8 cellular contexts compared by ENCODE assay signal in genomic region chr17:42773290-42774035, GRCh38. TPM values are rescaled to one million over a fixed set of nuclear protein-coding genes. Genes with fewer than 3 reads are reported as not detected.
A peak's percentile ranks its signal among the peaks of the same experiment; 100 is the strongest.
DNase-seq lines count a peak whose midpoint lies in the region; ATAC-seq, FAIRE-seq and TF ChIP-seq lines count a peak whose summit lies in the region.

Gene VPS25 (plus strand): TSS chr17:42773449. CDS start chr17:42773476, 27 bp downstream.

- intact Hi-C loops in OCI-LY7 (cut with micrococcal nuclease; ENCODE audit: unreplicated experiment): loop anchor here (1.0 kb wide), 1 partner anchor 51 kb away; the partner anchor contains the start of gene BECN1

- FAIRE-seq in A549 (lab: Jason Lieb, UNC): peak; percentile 56

- H3K9me3 ChIP-seq in A549 (no peaks in the 10 kb centered on the region), HUES64 (ENCODE audit: insufficient read depth, low read depth, low read length) (no peaks in the 10 kb centered on the region), OCI-LY7 (ENCODE audit: low read length) (no peaks in the 10 kb centered on the region), mononuclear cell (ENCODE audit: low read depth, low read length) (no peaks in the 10 kb centered on the region)

- POLR2A ChIA-PET in A549 (lab: Yijun Ruan, JAX) (interaction anchor here (0.6 to 2.9 kb wide), 32 partner anchors 8 to 1355 kb away, joined by 3 to 21 read pairs (median 4); partner anchors contain the start of genes BECN1, CNTD1, COA3 and PLEKHH3), OCI-LY7 (lab: Charles Lee) (interaction anchor here (0.6 to 1.4 kb wide), 9 partner anchors 13 to 195 kb away, joined by 3 to 6 read pairs (median 3); partner anchors contain the start of genes PSMC3IP and RETREG3)

- H2AFZ ChIP-seq in OCI-LY7 (ENCODE audit: low read length): peak within 1 kb of the TSS; percentile 61

- CTCF ChIA-PET in A549 (lab: Yijun Ruan, JAX) (interaction anchor here (0.6 to 4.4 kb wide), 23 partner anchors 9 to 195 kb away, joined by 3 to 48 read pairs (median 4); partner anchors contain the start of genes BECN1, CNTD1, COA3 and PSMC3IP), OCI-LY7 (lab: Charles Lee; ENCODE audit: unreplicated experiment) (interaction anchor here (1.4 kb wide), 1 partner anchor 17 kb away, joined by 3 read pairs; no protein-coding TSS in a partner anchor)

- peak within 1 kb of the TSS; percentile 80 to 97 for H3K27ac ChIP-seq in A549
- H3K27ac ChIP-seq in HUES64 (ENCODE audit: low read depth, low read length): peak within 1 kb of the TSS; percentile 8
- peak within 1 kb of the TSS; percentile 42 for H3K27ac ChIP-seq in OCI-LY7 (ENCODE audit: low read depth, low read length, poor library complexity, severe bottlenecking)

- H3K27me3 ChIP-seq in HUES64 (ENCODE audit: insufficient read depth, low read length) (no peaks in the 10 kb centered on the region; the same call in 1 of the 2 replicates), mononuclear cell (ENCODE audit: insufficient read depth, low read length) (no peaks in the 10 kb centered on the region)

- DNase-seq in A549 (ENCODE audit: low read depth in 1 of 2, low spot score in 1 of 2): peak; percentile 92 to 98
- DNase-seq in OCI-LY7 (ENCODE audit: low spot score): peak; percentile 88
- peak; percentile 83 for DNase-seq in activated CD8-positive, alpha-beta memory T cell treated with anti-CD3 and anti-CD28 coated beads, Interleukin-2, amount 50 U/mL, for 48 hours
- peak; percentile 87 for DNase-seq in epithelial cell of esophagus (ENCODE audit: low read depth)
- peak; percentile 49 to 63 for DNase-seq in stimulated activated CD8-positive, alpha-beta memory T cell treated with anti-CD3 and anti-CD28 coated beads, Interleukin-2, amount 100 ng/mL, for 48 hours (ENCODE audit: low read depth in 2 of 2)

- TF ChIP-seq POLR2A in A549 (IDR thresholded peaks at IDR 0.05; ENCODE audit: low read length): peak; percentile 96

- no TSS peak for BruUV-seq in OCI-LY7 (replicated peaks; lab: Mats Ljungman, UMichigan)

- H3K36me3 ChIP-seq in HUES64 (ENCODE audit: insufficient read depth, low read length) (peaks cover 36% of the 10 kb centered on the region), OCI-LY7 (ENCODE audit: insufficient read depth, low read length) (peaks cover 30% of the 10 kb centered on the region)

- H3K9ac ChIP-seq in HUES64 (ENCODE audit: low read depth, low read length): peak within 1 kb of the TSS; percentile 77

- 2% methylated on average over 39 of the region's 39 CpGs for WGBS in A549 (ENCODE audit: missing lambda C conversion rate)
- WGBS in HUES64: 1% methylated on average over 37 of the region's 39 CpGs

- H3K79me2 ChIP-seq in OCI-LY7 (ENCODE audit: insufficient read depth, low read depth, low read length): peaks cover 12% of the 10 kb centered on the region; the same call in 1 of the 2 replicates

- no peaks in the 10 kb centered on the region for H3K9me2 ChIP-seq in OCI-LY7 (ENCODE audit: insufficient read depth, low read length)

- H3K4me1 ChIP-seq in A549 (peaks cover 21% of the 10 kb centered on the region), HUES64 (ENCODE audit: insufficient read depth, low read length) (peaks cover 3% of the 10 kb centered on the region; the same call in 1 of the 2 replicates), OCI-LY7 (ENCODE audit: insufficient read depth, low read length, poor library complexity, severe bottlenecking) (peaks cover 7% of the 10 kb centered on the region), mononuclear cell (ENCODE audit: insufficient read depth, low read length) (peaks cover 15% of the 10 kb centered on the region)

- H3K4me2 ChIP-seq in A549 (peak within 1 kb of the TSS; percentile 91), OCI-LY7 (ENCODE audit: low read length) (peak within 1 kb of the TSS; percentile 88)

- TF ChIP-seq CTCF in A549 (IDR thresholded peaks at IDR 0.05) (no peak; the same call in 2 of the 3 replicates), OCI-LY7 (conservative IDR thresholded peaks at IDR 0.05; ENCODE audit: low read length) (no peak; the same call in 1 of the 2 replicates), epithelial cell of esophagus (IDR thresholded peaks at IDR 0.05; ENCODE audit: insufficient read depth, low read depth, low read length, missing control alignments) (peak; percentile 29)

- TF ChIP-seq EP300 in A549 (IDR thresholded peaks at IDR 0.05): no peak

- peak; percentile 17 to 29; a peak in 3 of 5 replicates for TF ChIP-seq RAD21 in A549 (conservative IDR thresholded peaks at IDR 0.05 in 1 of 2, IDR thresholded peaks at IDR 0.05 in 1 of 2)

- peak; percentile 98 for ATAC-seq in A549
- peak; percentile 62 for ATAC-seq in GM18868 (IDR thresholded peaks at IDR 0.05; ENCODE audit: unreplicated experiment)

- no peaks in the 10 kb centered on the region for H4K20me1 ChIP-seq in OCI-LY7 (ENCODE audit: insufficient read depth, low read length)

- H3K4me3 ChIP-seq in A549: peak within 1 kb of the TSS; percentile 65
- H3K4me3 ChIP-seq in HUES64 (ENCODE audit: low read length): peak within 1 kb of the TSS; percentile 77
- H3K4me3 ChIP-seq in OCI-LY7 (ENCODE audit: low read depth, low read length, poor library complexity, severe bottlenecking): peak within 1 kb of the TSS; percentile 88
- H3K4me3 ChIP-seq in epithelial cell of esophagus (ENCODE audit: low read length): peak within 1 kb of the TSS; percentile 98
- H3K4me3 ChIP-seq in mononuclear cell (ENCODE audit: low read length): peak within 1 kb of the TSS; percentile 82

TF ChIP-seq in A549, 52 proteins besides CTCF, POLR2A, EP300 and RAD21 (continues in another document):
- no peak for TF ChIP-seq FOSL2 (IDR thresholded peaks at IDR 0.05)
- peak; percentile 30; the same call in 1 of the 2 replicates for TF ChIP-seq FOSL2 (CRISPR knock-in tag; IDR thresholded peaks at IDR 0.05)
- TF ChIP-seq, protein P1, sequence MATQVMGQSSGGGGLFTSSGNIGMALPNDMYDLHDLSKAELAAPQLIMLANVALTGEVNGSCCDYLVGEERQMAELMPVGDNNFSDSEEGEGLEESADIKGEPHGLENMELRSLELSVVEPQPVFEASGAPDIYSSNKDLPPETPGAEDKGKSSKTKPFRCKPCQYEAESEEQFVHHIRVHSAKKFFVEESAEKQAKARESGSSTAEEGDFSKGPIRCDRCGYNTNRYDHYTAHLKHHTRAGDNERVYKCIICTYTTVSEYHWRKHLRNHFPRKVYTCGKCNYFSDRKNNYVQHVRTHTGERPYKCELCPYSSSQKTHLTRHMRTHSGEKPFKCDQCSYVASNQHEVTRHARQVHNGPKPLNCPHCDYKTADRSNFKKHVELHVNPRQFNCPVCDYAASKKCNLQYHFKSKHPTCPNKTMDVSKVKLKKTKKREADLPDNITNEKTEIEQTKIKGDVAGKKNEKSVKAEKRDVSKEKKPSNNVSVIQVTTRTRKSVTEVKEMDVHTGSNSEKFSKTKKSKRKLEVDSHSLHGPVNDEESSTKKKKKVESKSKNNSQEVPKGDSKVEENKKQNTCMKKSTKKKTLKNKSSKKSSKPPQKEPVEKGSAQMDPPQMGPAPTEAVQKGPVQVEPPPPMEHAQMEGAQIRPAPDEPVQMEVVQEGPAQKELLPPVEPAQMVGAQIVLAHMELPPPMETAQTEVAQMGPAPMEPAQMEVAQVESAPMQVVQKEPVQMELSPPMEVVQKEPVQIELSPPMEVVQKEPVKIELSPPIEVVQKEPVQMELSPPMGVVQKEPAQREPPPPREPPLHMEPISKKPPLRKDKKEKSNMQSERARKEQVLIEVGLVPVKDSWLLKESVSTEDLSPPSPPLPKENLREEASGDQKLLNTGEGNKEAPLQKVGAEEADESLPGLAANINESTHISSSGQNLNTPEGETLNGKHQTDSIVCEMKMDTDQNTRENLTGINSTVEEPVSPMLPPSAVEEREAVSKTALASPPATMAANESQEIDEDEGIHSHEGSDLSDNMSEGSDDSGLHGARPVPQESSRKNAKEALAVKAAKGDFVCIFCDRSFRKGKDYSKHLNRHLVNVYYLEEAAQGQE (IDR thresholded peaks at IDR 0.05): peak; percentile 26; the same call in 1 of the 2 replicates
- no peak for TF ChIP-seq EHMT2 (IDR thresholded peaks at IDR 0.05; ENCODE audit: low read depth)
- no peak for TF ChIP-seq EHF (CRISPR knock-in tag; IDR thresholded peaks at IDR 0.05)
- TF ChIP-seq PHF8 (IDR thresholded peaks at IDR 0.05; ENCODE audit: borderline replicate concordance, low read depth): peak; percentile 90
- peak; percentile 45; the same call in 1 of the 2 replicates for TF ChIP-seq ZC3H11A (IDR thresholded peaks at IDR 0.05)
- peak; percentile 83; the same call in 1 of the 2 replicates for TF ChIP-seq TP53 (CRISPR knock-in tag; IDR thresholded peaks at IDR 0.05)
- 0 out of 2 replicates have a peak, but pooled peaks have one; percentile 47 for TF ChIP-seq RFX5 (IDR thresholded peaks at IDR 0.05)
- TF ChIP-seq, protein P2, sequence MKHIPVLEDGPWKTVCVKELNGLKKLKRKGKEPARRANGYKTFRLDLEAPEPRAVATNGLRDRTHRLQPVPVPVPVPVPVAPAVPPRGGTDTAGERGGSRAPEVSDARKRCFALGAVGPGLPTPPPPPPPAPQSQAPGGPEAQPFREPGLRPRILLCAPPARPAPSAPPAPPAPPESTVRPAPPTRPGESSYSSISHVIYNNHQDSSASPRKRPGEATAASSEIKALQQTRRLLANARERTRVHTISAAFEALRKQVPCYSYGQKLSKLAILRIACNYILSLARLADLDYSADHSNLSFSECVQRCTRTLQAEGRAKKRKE (CRISPR knock-in tag; IDR thresholded peaks at IDR 0.05; ENCODE audit: low read depth): 0 out of 2 replicates have a peak, but pooled peaks have one; percentile 22
- peak; percentile 82; the same call in 1 of the 2 replicates for TF ChIP-seq MAZ (IDR thresholded peaks at IDR 0.05; ENCODE audit: borderline replicate concordance, low read depth, low read length)
- TF ChIP-seq HOXB5 (CRISPR knock-in tag; IDR thresholded peaks at IDR 0.05): 0 out of 2 replicates have a peak, but pooled peaks have one; percentile 50
- TF ChIP-seq TFCP2L1 (CRISPR knock-in tag; IDR thresholded peaks at IDR 0.05): no peak
- TF ChIP-seq, protein P3, sequence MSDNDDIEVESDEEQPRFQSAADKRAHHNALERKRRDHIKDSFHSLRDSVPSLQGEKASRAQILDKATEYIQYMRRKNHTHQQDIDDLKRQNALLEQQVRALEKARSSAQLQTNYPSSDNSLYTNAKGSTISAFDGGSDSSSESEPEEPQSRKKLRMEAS (IDR thresholded peaks at IDR 0.05): peak; percentile 91
- TF ChIP-seq HEYL (CRISPR knock-in tag; IDR thresholded peaks at IDR 0.05): no peak
- no peak for TF ChIP-seq CHD4 (IDR thresholded peaks at IDR 0.05; ENCODE audit: borderline replicate concordance)

RNA-seq across cellular contexts. Expression of gene VPS25, which starts in this region (rescaled TPM):
- polyA plus RNA-seq in A549 (2011; rRNA removed) (143 and 173 TPM in 2 replicates), A549 (2017; fragmentation: RNase III; extraction: RNeasy Plus Mini Kit Qiagen cat#74134 plus additional on column Dnase treatment) (118 to 132 TPM (median 119 TPM) in 3 replicates)
- 154 and 190 TPM in 2 replicates for polyA plus RNA-seq in A549 (2012; cell fraction: cytosol; rRNA removed)
- 126 and 138 TPM in 2 replicates for polyA plus RNA-seq in A549 (2012; cell fraction: nucleus; rRNA removed)
- 99.5 and 105 TPM in 2 replicates for polyA minus RNA-seq in A549 (2011; rRNA and poly(A)+ RNA removed)
- polyA plus RNA-seq in HUES64 (2013, experiment 1 of 2): 97.5 TPM
- 101 TPM for polyA plus RNA-seq in HUES64 (2013, experiment 2 of 2)
- total RNA-seq in OCI-LY7 (2014; rRNA removed; shearing (Covaris generic)): 70.7 and 78.4 TPM in 2 replicates
- total RNA-seq in OCI-LY7 (2022) (83.9 and 84.1 TPM in 2 replicates), mononuclear cell (27.0 TPM)

Comparison
In these comparisons a context has a peak if more than half of its experiments do, and no peak if none do; other contexts are left out.
1. Peak in every context shown above with its lines: DNase-seq, ATAC-seq, H3K4me3 ChIP-seq and H3K27ac ChIP-seq.
2. H3K27ac ChIP-seq: peak in every context shown above with its lines; median percentile 88 in A549; 42 in OCI-LY7; 8 in HUES64.